ENCODE assay signal across 25 cellular contexts in the genomic region with DNA sequence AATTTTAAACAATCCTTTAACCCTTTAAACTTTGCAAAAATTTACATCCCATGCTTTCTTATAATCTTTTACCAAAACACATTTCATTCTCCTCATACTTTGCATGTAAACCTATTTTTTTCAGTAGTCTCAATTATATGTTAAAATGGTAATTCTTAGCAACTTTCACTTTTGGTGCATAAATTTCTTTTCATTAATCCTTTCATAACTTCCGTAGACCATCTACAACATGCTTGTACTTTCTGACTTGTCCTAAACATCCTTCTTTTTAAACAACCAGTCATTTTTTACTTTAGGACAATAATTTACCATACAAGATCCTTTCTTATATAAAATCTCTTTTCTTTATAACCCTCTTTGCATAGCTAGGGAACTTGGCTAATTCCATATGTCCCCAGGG. TPM values are rescaled to one million over a fixed set of nuclear protein-coding genes. Genes with fewer than 3 reads are reported as not detected.
A peak's percentile ranks its signal among the peaks of the same experiment; 100 is the strongest.
DNase-seq lines count a peak whose midpoint lies in the region; ATAC-seq, FAIRE-seq and TF ChIP-seq lines count a peak whose summit lies in the region.
"Had no signal": no experiment of that assay in that cellular context is flagged by ENCODE, and none has a peak within 500 bp of the region (broad histone marks: within the 10 kb centered on the region; RNA-seq: fewer than 3 reads in every experiment).

No MANE protein-coding gene starts in this region.

- H3K27ac ChIP-seq in A673 (ENCODE audit: low read depth, low read length, poor library complexity, severe bottlenecking) (no peak overlapping the region), mammary epithelial cell (ENCODE audit: insufficient read depth, low read depth, low read length) (no peak overlapping the region)
- H3K27ac ChIP-seq: heart right ventricle, parathyroid adenoma, Peyer's patch, SK-N-MC, tibial artery had no signal

- TF ChIP-seq CTCF in A673 (conservative IDR thresholded peaks at IDR 0.05; ENCODE audit: low read depth, low read length) (no peak), mammary epithelial cell (conservative IDR thresholded peaks at IDR 0.05 in 1 of 2, IDR thresholded peaks at IDR 0.05 in 1 of 2; ENCODE audit: extremely low read depth in 1 of 2, insufficient read depth in 1 of 2, low read depth in 1 of 2, low read length in 2 of 2) (no peak), mesothelial cell of epicardium (IDR thresholded peaks at IDR 0.05; ENCODE audit: unreplicated experiment) (no peak)

- H2AFZ ChIP-seq in mammary epithelial cell (ENCODE audit: low read depth, low read length), result no peak overlapping the region
- H2AFZ ChIP-seq: parathyroid adenoma had no signal

- peaks cover 50% of the 10 kb centered on the region for H3K36me3 Mint-ChIP-seq in mesothelial cell of epicardium

- H3K4me2 ChIP-seq in mammary epithelial cell (ENCODE audit: insufficient read depth, low read depth, low read length), result no peak overlapping the region

- H3K27ac Mint-ChIP-seq in mesothelial cell of epicardium, result no peak overlapping the region
- H3K27ac Mint-ChIP-seq: activated CD4-positive, alpha-beta memory T cell treated with anti-CD3 and anti-CD28 coated beads for 36 hours; activated naive CD4-positive, alpha-beta T cell treated with anti-CD3 and anti-CD28 coated beads for 36 hours; B cell; T-helper 2 cell treated with Interferon-gamma antibody and Interleukin-4, amounts not matched to agents 5 μg/mL and 100 μg/mL, for 36 hours; WTC11 had no signal

- peaks cover 4% of the 10 kb centered on the region for H3K79me2 ChIP-seq in mammary epithelial cell (ENCODE audit: insufficient read depth, low read length)

- intact Hi-C loops in A673 (cut with micrococcal nuclease; ENCODE audit: unreplicated experiment), result no loop called here
- intact Hi-C loops in mammary epithelial cell (cut with micrococcal nuclease), result no loop called here

- 71% methylated on average over 1 of the region's 1 CpG for WGBS in mammary epithelial cell (ENCODE audit: low coverage, missing lambda C conversion rate)

- H3K36me3 ChIP-seq in A673 (ENCODE audit: insufficient read depth, low read length, poor library complexity, severe bottlenecking), result no peaks in the 10 kb centered on the region
- H3K36me3 ChIP-seq in mammary epithelial cell (ENCODE audit: insufficient read depth, low read length), result no peaks in the 10 kb centered on the region
- H3K36me3 ChIP-seq: Peyer's patch, tibial artery had no signal

- H3K9me3 ChIP-seq in A673 (ENCODE audit: low read depth, low read length, poor library complexity, severe bottlenecking), result peaks cover 27% of the 10 kb centered on the region
- peaks cover 9% of the 10 kb centered on the region for H3K9me3 ChIP-seq in mammary epithelial cell (replicated peaks; ENCODE audit: insufficient read depth, low read length)
- H3K9me3 ChIP-seq: Peyer's patch, tibial artery had no signal

- H3K4me3 Mint-ChIP-seq in mesothelial cell of epicardium, result no peak overlapping the region
- H3K4me3 Mint-ChIP-seq: activated CD4-positive, alpha-beta memory T cell treated with anti-CD3 and anti-CD28 coated beads for 36 hours; activated naive CD4-positive, alpha-beta T cell treated with anti-CD3 and anti-CD28 coated beads for 36 hours; B cell; T-helper 2 cell treated with Interferon-gamma antibody and Interleukin-4, amounts not matched to agents 5 μg/mL and 100 μg/mL, for 36 hours; WTC11 had no signal

- peaks cover 64% of the 10 kb centered on the region for H3K9me3 Mint-ChIP-seq in mesothelial cell of epicardium

- no peaks in the 10 kb centered on the region for H3K4me1 Mint-ChIP-seq in mesothelial cell of epicardium
- H3K4me1 Mint-ChIP-seq: WTC11 had no signal

- no peaks in the 10 kb centered on the region for H3K27me3 Mint-ChIP-seq in mesothelial cell of epicardium (ENCODE audit: low read depth)
- H3K27me3 Mint-ChIP-seq: activated CD4-positive, alpha-beta memory T cell treated with anti-CD3 and anti-CD28 coated beads for 36 hours; B cell; naive thymus-derived CD4-positive, alpha-beta T cell had no signal

- dilution Hi-C loops in mammary epithelial cell (cut with HindIII; ENCODE audit: low sequenced_read_pairs), result no loop called here

- H3K9ac ChIP-seq in mammary epithelial cell (ENCODE audit: insufficient read depth, low read length), result no peak overlapping the region
- H3K9ac ChIP-seq: parathyroid adenoma had no signal

- H3K4me3 ChIP-seq in A673 (ENCODE audit: low read depth, low read length, poor library complexity, severe bottlenecking), result no peak overlapping the region
- H3K4me3 ChIP-seq in mammary epithelial cell (replicated peaks in 1 of 3; ENCODE audit: insufficient read depth in 1 of 3, low read depth in 2 of 3, low read length in 3 of 3), result no peak overlapping the region
- H3K4me3 ChIP-seq: heart right ventricle, Peyer's patch, SK-N-MC, tibial artery had no signal

- in situ Hi-C loops in mammary epithelial cell (cut with MboI; ENCODE audit: low sequenced_read_pairs in 2 of 2), result no loop called here

- no peak for ATAC-seq in GM21528 (IDR thresholded peaks at IDR 0.05; ENCODE audit: low FRiP score, unreplicated experiment)
- ATAC-seq: heart right ventricle; naive thymus-derived CD4-positive, alpha-beta T cell; stimulated activated naive CD8-positive, alpha-beta T cell treated with anti-CD3 and anti-CD28 coated beads, Interleukin-15, Interleukin-2, amounts not matched to agents 100 U/mL and 50 U/mL, for 24 hours; WTC11 had no signal

- H3K27me3 ChIP-seq in A673 (replicated peaks; ENCODE audit: insufficient read depth, low read depth, low read length, poor library complexity), result no peaks in the 10 kb centered on the region
- H3K27me3 ChIP-seq in mammary epithelial cell (ENCODE audit: insufficient read depth, low read length), result no peaks in the 10 kb centered on the region
- H3K27me3 ChIP-seq: heart right ventricle, Peyer's patch, tibial artery had no signal

- CTCF ChIA-PET in A673 (lab: Charles Lee) (no interaction called here), mammary epithelial cell (lab: Charles Lee; ENCODE audit: low non-redundant PET) (no interaction called here)

- H3K4me1 ChIP-seq in A673 (ENCODE audit: insufficient read depth, low read length, poor library complexity, severe bottlenecking) (no peaks in the 10 kb centered on the region), mammary epithelial cell (ENCODE audit: insufficient read depth, low read length) (no peaks in the 10 kb centered on the region)
- H3K4me1 ChIP-seq: parathyroid adenoma, Peyer's patch had no signal

- peak; percentile 77 for FAIRE-seq in A204.1 (lab: Jason Lieb, UNC)
- FAIRE-seq: GM12891, GM19239 had no signal

- BruUV-seq in A673 (replicated peaks; lab: Mats Ljungman, UMichigan) (no TSS peak), mammary epithelial cell (replicated peaks; lab: Mats Ljungman, UMichigan) (no TSS peak)

- no peaks in the 10 kb centered on the region for H4K20me1 ChIP-seq in mammary epithelial cell (ENCODE audit: insufficient read depth, low read length)

- POLR2A ChIA-PET in A673 (lab: Charles Lee; ENCODE audit: low non-redundant PET), result no interaction called here

- peak; percentile 24 for DNase-seq in A673 (ENCODE audit: low spot score)
- peak; percentile 38 for DNase-seq in M059J (ENCODE audit: low read depth)
- DNase-seq in mammary epithelial cell, result peak; percentile 11
- no peak for DNase-seq in mesothelial cell of epicardium (ENCODE audit: low spot score in 2 of 2, unreplicated experiment in 2 of 2)
- no peak for DNase-seq in LoVo (ENCODE audit: low spot score)
- DNase-seq: activated CD4-positive, alpha-beta memory T cell treated with anti-CD3 and anti-CD28 coated beads for 36 hours; activated naive CD4-positive, alpha-beta T cell treated with anti-CD3 and anti-CD28 coated beads for 36 hours; anterior cingulate cortex; COR-L47; heart right ventricle; naive thymus-derived CD4-positive, alpha-beta T cell; NCI-H2107; NCI-H774; Peyer's patch; stimulated activated naive CD8-positive, alpha-beta T cell treated with anti-CD3 and anti-CD28 coated beads, Interleukin-15, Interleukin-2, amounts not matched to agents 100 U/mL and 50 U/mL, for 24 hours; tibial artery had no signal

RNA-seq across cellular contexts. Expression of a gene that starts 19.5 kb away (rescaled TPM):
- total RNA-seq in A673 (2021) (24.0 and 26.8 TPM in 2 replicates), mammary epithelial cell (10 to 100 TPM; 20.8 to 22.7 TPM), mesothelial cell of epicardium (28.1 to 30.7 TPM (median 29.1 TPM) in 3 replicates)
- 11.4 and 15.1 TPM in 2 replicates for total RNA-seq in M059J (2014; rRNA removed; shearing (Covaris generic))
- 11.9 TPM for polyA plus RNA-seq in mammary epithelial cell
- polyA minus RNA-seq in mammary epithelial cell, result 35.7 TPM

Comparison
In these comparisons a context has a peak if more than half of its experiments do, and no peak if none do; other contexts are left out.
1. DNase-seq: peak in A673 (single experiment), M059J (single experiment) and mammary epithelial cell (single experiment); none in mesothelial cell of epicardium (0 of 2) and LoVo (single experiment).